ENCODE assay signal across 26 cellular contexts in genomic region chr2:204570449-204570848, GRCh38.
"Had no signal": no experiment of that assay in that cellular context is flagged by ENCODE, and none has a peak within 500 bp of the region (broad histone marks: within the 10 kb centered on the region; RNA-seq: fewer than 3 reads in every experiment).

No MANE protein-coding gene starts in this region.

- H3K4me1 ChIP-seq: esophagus squamous epithelium, lower lobe of right lung had no signal

- H3K27ac ChIP-seq: epithelial cell of prostate, esophagus squamous epithelium, gastrocnemius medialis, heart right ventricle, left lung, lower lobe of right lung had no signal

- H3K36me3 ChIP-seq: esophagus squamous epithelium, gastrocnemius medialis, heart right ventricle, left lung, lower lobe of right lung had no signal

- DNase-seq: cortex of kidney; effector CD8-positive, alpha-beta T cell; effector memory CD8-positive, alpha-beta T cell; endodermal cell; erythroblast; esophagus squamous epithelium; foreskin fibroblast; foreskin melanocyte; gastrocnemius medialis; glutamatergic neuron; head of caudate nucleus; heart right ventricle; hippocampal formation; left cardiac atrium; left lung; left ventricle myocardium superior; lower lobe of right lung; mesenchymal stem cell had no signal

- H3K9me3 Mint-ChIP-seq: dendritic cell treated with granulocyte-macrophage colony-stimulating factor and Interleukin-4, amounts not matched to agents 40 ng/mL and 50 ng/mL, for 4 days; endodermal cell; mesothelial cell of epicardium had no signal

- ATAC-seq: effector memory CD8-positive, alpha-beta T cell; esophagus mucosa; gastrocnemius medialis; heart right ventricle; left cardiac atrium; left lung; left ventricle myocardium superior; lower lobe of right lung had no signal

- H3K4me3 Mint-ChIP-seq: dendritic cell treated with granulocyte-macrophage colony-stimulating factor and Interleukin-4, amounts not matched to agents 40 ng/mL and 50 ng/mL, for 4 days; effector memory CD8-positive, alpha-beta T cell; endodermal cell; mesothelial cell of epicardium had no signal

- H3K27me3 ChIP-seq: esophagus squamous epithelium, gastrocnemius medialis, heart right ventricle, left lung had no signal

- H3K9me3 ChIP-seq: esophagus squamous epithelium, gastrocnemius medialis, heart right ventricle, left lung, lower lobe of right lung had no signal

- H3K4me3 ChIP-seq: esophagus squamous epithelium, gastrocnemius medialis, heart right ventricle, left lung, lower lobe of right lung had no signal

- H3K4me1 Mint-ChIP-seq: mesothelial cell of epicardium had no signal

- H3K27ac Mint-ChIP-seq: dendritic cell treated with granulocyte-macrophage colony-stimulating factor and Interleukin-4, amounts not matched to agents 40 ng/mL and 50 ng/mL, for 4 days; effector memory CD8-positive, alpha-beta T cell; endodermal cell; mesothelial cell of epicardium had no signal

- H3K36me3 Mint-ChIP-seq: mesothelial cell of epicardium had no signal

- FAIRE-seq: colon, endometrium, islet of Langerhans, keratinocyte had no signal

- H3K27me3 Mint-ChIP-seq: dendritic cell treated with granulocyte-macrophage colony-stimulating factor and Interleukin-4, amounts not matched to agents 40 ng/mL and 50 ng/mL, for 4 days had no signal
